Comparison of ENCODE assay signal across 8 cellular contexts in the genomic region with DNA sequence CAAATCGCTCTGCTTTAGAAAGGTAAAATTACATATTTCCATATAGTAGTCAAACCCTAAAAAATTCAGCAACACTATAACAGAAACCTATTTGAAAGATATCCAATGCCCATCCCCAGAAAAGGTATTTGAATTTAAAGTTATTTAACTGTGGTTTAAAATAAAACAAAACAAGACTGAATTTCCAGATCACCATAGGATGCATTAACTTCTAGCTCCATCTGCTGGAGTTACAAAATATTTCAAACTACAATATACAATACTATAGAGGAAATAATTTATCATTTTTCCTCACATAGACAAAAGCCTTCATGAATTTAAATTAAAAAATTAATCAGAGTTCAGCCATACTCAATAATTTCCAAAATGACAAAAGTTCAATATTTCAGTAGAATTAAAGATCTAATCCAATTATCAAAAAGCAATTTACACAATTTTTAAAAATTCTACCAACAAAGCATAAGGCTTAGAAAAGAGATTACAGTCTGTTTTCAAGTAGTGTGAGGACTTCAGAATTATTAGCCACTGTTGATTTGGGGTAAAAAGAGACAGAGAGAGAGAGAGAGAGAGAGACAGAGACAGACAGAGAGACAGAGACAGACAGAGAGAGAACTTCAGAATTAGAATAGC.
DNase-seq lines count a peak whose midpoint lies in the region; ATAC-seq and TF ChIP-seq lines count a peak whose summit lies in the region.

No MANE protein-coding gene starts in this region.

- DNase-seq in AG20443 (ENCODE audit: low spot score) (peak; percentile 22), GM20000 (ENCODE audit: low spot score) (peak; percentile 16), hepatic stellate cell (ENCODE audit: low spot score) (peak; percentile 17), cortex of kidney (lab: John Stamatoyannopoulos, UW) (no peak), aorta (no peak)
- no peak for DNase-seq in activated CD4-positive, CD25-positive, alpha-beta regulatory T cell (lab: John Stamatoyannopoulos, UW)

- no peaks in the 10 kb centered on the region for H3K9me3 ChIP-seq in aorta (ENCODE audit: control insufficient read depth, low read length)

- H3K27ac ChIP-seq in aorta (ENCODE audit: low read depth in 1 of 2, low read length in 2 of 2): no peak overlapping the region

- no peaks in the 10 kb centered on the region for H3K4me1 ChIP-seq in aorta (ENCODE audit: control insufficient read depth in 1 of 2, insufficient read depth in 2 of 2, low read length in 2 of 2)

- peak; percentile 85 for ATAC-seq in SK-N-SH treated with all-trans-retinoic acid at 6 μM for 48 hours
- no peak for ATAC-seq in aorta (ENCODE audit: low FRiP score)
- no peak for ATAC-seq in GM18861 (IDR thresholded peaks at IDR 0.05; ENCODE audit: unreplicated experiment)

- H3K27me3 ChIP-seq in aorta (ENCODE audit: control insufficient read depth in 1 of 2, insufficient read depth in 2 of 2, low read length in 1 of 2): no peaks in the 10 kb centered on the region

- 94 to 95% methylated on average over 1 of the region's 1 CpG for WGBS in aorta, 2 donors

- peaks cover 0 to 4% of the 10 kb centered on the region in 2 donors for H3K36me3 ChIP-seq in aorta (ENCODE audit: control insufficient read depth in 1 of 2, insufficient read depth in 2 of 2, low read length in 1 of 2)

- TF ChIP-seq CTCF in GM20000 (IDR thresholded peaks at IDR 0.05; ENCODE audit: extremely low read depth, missing control alignments): no peak

- H3K4me3 ChIP-seq in aorta (ENCODE audit: low read length in 2 of 2): no peak overlapping the region

- intact Hi-C loops in aorta (cut with DNase I): no loop called here

TF ChIP-seq in SK-N-SH treated with all-trans-retinoic acid at 6 μM for 48 hours, 23 proteins besides CTCF, POLR2A, EP300 and RAD21:
- TF ChIP-seq CREB5 (CRISPR knock-in tag; IDR thresholded peaks at IDR 0.05; ENCODE audit: low read depth): no peak

Comparison
In these comparisons a context has a peak if more than half of its experiments do, and no peak if none do; other contexts are left out.
1. DNase-seq: peak in AG20443 (single experiment), GM20000 (single experiment) and hepatic stellate cell (single experiment); none in cortex of kidney (single experiment), aorta (0 of 2) and activated CD4-positive, CD25-positive, alpha-beta regulatory T cell (0 of 4).